29 cellular contexts compared by ENCODE assay signal in genomic region chr6:109611502-109611901, GRCh38.
"Had no signal": no experiment of that assay in that cellular context is flagged by ENCODE, and none has a peak within 500 bp of the region (broad histone marks: within the 10 kb centered on the region; RNA-seq: fewer than 3 reads in every experiment).

No MANE protein-coding gene starts in this region.

- H3K27me3 ChIP-seq: neutrophil, pancreas, spleen, stomach, thyroid gland, tibial nerve, upper lobe of left lung, vagina had no signal

- H3K27ac ChIP-seq: neutrophil, pancreas, psoas muscle, skin epidermis, stomach, thoracic aorta, thyroid gland, tibial nerve, upper lobe of left lung, vagina had no signal

- FAIRE-seq: pancreas, urothelium cell line had no signal

- H3K9me3 Mint-ChIP-seq: natural killer cell treated with Interleukin-12 subunit alpha and Interleukin-12 subunit beta and Interleukin-15 and Interleukin-18, amount 100 ng/mL, for 72 hours; nephron progenitor cell; neural crest cell had no signal

- H3K9me3 ChIP-seq: neutrophil, pancreas, psoas muscle, thoracic aorta, thyroid gland, vagina had no signal

- H3K4me3 Mint-ChIP-seq: natural killer cell treated with Interleukin-12 subunit alpha and Interleukin-12 subunit beta and Interleukin-15 and Interleukin-18, amount 100 ng/mL, for 72 hours; nephron progenitor cell; neural crest cell; stimulated activated memory B cell treated with anti-CD40 and anti-IgM and Interleukin-4, amounts not matched to agents 10 μg/mL and 1 μg/mL and 100 μg/mL, for 72 hours had no signal

- DNase-seq: naive thymus-derived CD8-positive, alpha-beta T cell; nephron progenitor cell; nucleus accumbens; pancreas; psoas muscle; right cardiac atrium; spleen; stimulated activated CD4-positive, alpha-beta T cell treated with anti-CD3 and anti-CD28 coated beads, Interleukin-12 subunit alpha, Interleukin-12 subunit beta, amount 100 ng/mL, for 4 hours; stimulated activated CD4-positive, alpha-beta T cell treated with anti-CD3 and anti-CD28 coated beads, Interleukin-1b, Interleukin-23, amount 100 ng/mL, for 48 hours; stimulated activated CD4-positive, alpha-beta T cell treated with anti-CD3 and anti-CD28 coated beads, Interleukin-4, amount 100 ng/mL, for 1 hour; stimulated activated CD4-positive, alpha-beta T cell treated with anti-CD3 and anti-CD28 coated beads, Interleukin-4, amount 100 ng/mL, for 4 hours; stimulated activated CD8-positive, alpha-beta memory T cell treated with anti-CD3 and anti-CD28 coated beads, Interleukin-4, amount 100 ng/mL, for 48 hours; stimulated activated naive CD4-positive, alpha-beta T cell; stimulated activated naive CD8-positive, alpha-beta T cell treated with anti-CD3 and anti-CD28 coated beads, Interleukin-15, Interleukin-2, amounts not matched to agents 100 U/mL and 50 U/mL, for 24 hours; stomach; thyroid gland; trophoblast cell; upper lobe of left lung had no signal

- H3K27me3 Mint-ChIP-seq: naive thymus-derived CD8-positive, alpha-beta T cell; natural killer cell treated with Interleukin-12 subunit alpha and Interleukin-12 subunit beta and Interleukin-15 and Interleukin-18, amount 100 ng/mL, for 72 hours; stimulated activated memory B cell treated with anti-CD40 and anti-IgM and Interleukin-4, amounts not matched to agents 10 μg/mL and 1 μg/mL and 100 μg/mL, for 72 hours had no signal

- H3K4me2 ChIP-seq: smooth muscle cell had no signal

- H3K4me3 ChIP-seq: pancreas, psoas muscle, skin epidermis, smooth muscle cell, spleen, stomach, thoracic aorta, thyroid gland, tibial nerve, upper lobe of left lung, vagina had no signal

- H3K4me1 Mint-ChIP-seq: neural crest cell; stimulated activated memory B cell treated with anti-CD40 and anti-IgM and Interleukin-4, amounts not matched to agents 10 μg/mL and 1 μg/mL and 100 μg/mL, for 72 hours had no signal

- H3K4me1 ChIP-seq: pancreas, psoas muscle, stomach, thyroid gland, tibial nerve, upper lobe of left lung, vagina had no signal

- H3K27ac Mint-ChIP-seq: natural killer cell treated with Interleukin-12 subunit alpha and Interleukin-12 subunit beta and Interleukin-15 and Interleukin-18, amount 100 ng/mL, for 72 hours; nephron progenitor cell; stimulated activated memory B cell treated with anti-CD40 and anti-IgM and Interleukin-4, amounts not matched to agents 10 μg/mL and 1 μg/mL and 100 μg/mL, for 72 hours had no signal

- ATAC-seq: naive thymus-derived CD8-positive, alpha-beta T cell; natural killer cell treated with Interleukin-12 subunit alpha and Interleukin-12 subunit beta and Interleukin-15 and Interleukin-18, amount 100 ng/mL, for 72 hours; pancreas; psoas muscle; right cardiac atrium; sciatic nerve; stimulated activated memory B cell treated with anti-CD40 and anti-IgM and Interleukin-4, amounts not matched to agents 10 μg/mL and 1 μg/mL and 100 μg/mL, for 72 hours; stimulated activated naive CD8-positive, alpha-beta T cell treated with anti-CD3 and anti-CD28 coated beads, Interleukin-15, Interleukin-2, amounts not matched to agents 100 U/mL and 50 U/mL, for 24 hours had no signal

- H3K36me3 ChIP-seq: neutrophil, pancreas, thoracic aorta, thyroid gland had no signal
